Comparison of ENCODE assay signal across 8 cellular contexts in genomic region chrX:13688772-13689518, GRCh38. TPM values are rescaled to one million over a fixed set of nuclear protein-coding genes. Genes with fewer than 3 reads are reported as not detected.
A peak's percentile ranks its signal among the peaks of the same experiment; 100 is the strongest.
DNase-seq lines count a peak whose midpoint lies in the region; ATAC-seq and TF ChIP-seq lines count a peak whose summit lies in the region.

Gene RAB9A, plus strand, starts transcription at chrX:13689128. Its CDS starts 19,619 bp downstream, at chrX:13708747.

- H3K4me3 ChIP-seq in GM12864 (ENCODE audit: low read depth, low read length) (peak within 1 kb of the TSS; percentile 77), right atrium auricular region (peak within 1 kb of the TSS; percentile 69 to 79), rectal smooth muscle tissue (ENCODE audit: low read length) (peak within 1 kb of the TSS; percentile 84), vagina (peak within 1 kb of the TSS; percentile 60 to 74)

- H3K27me3 ChIP-seq in right atrium auricular region (no peaks in the 10 kb centered on the region), rectal smooth muscle tissue (ENCODE audit: control insufficient read depth, insufficient read depth, low read length) (peaks cover 5% of the 10 kb centered on the region), vagina (no peaks in the 10 kb centered on the region)

- H3K36me3 ChIP-seq in right atrium auricular region = no peaks in the 10 kb centered on the region
- H3K36me3 ChIP-seq in rectal smooth muscle tissue (ENCODE audit: control insufficient read depth, insufficient read depth, low read length) = no peaks in the 10 kb centered on the region
- H3K36me3 ChIP-seq in vagina = no peaks in the 10 kb centered on the region

- no peak for DNase-seq in GM12864 (ENCODE audit: low read depth)
- DNase-seq in NCI-H1417 treated with DMSO at 0.1 percent for 48 hours (lab: John Stamatoyannopoulos, UW) = peak; percentile 44
- DNase-seq in T-helper 2 cell = peak; percentile 68 to 79 (median 74)
- peak; percentile 83 for DNase-seq in right atrium auricular region (ENCODE audit: low spot score)
- DNase-seq in vagina (ENCODE audit: extremely low spot score in 2 of 2) = no peak

- TF ChIP-seq CTCF in GM12864 (IDR thresholded peaks at IDR 0.05; ENCODE audit: low read depth, low read length, missing control alignments) = no peak
- TF ChIP-seq CTCF in right atrium auricular region (IDR thresholded peaks at IDR 0.05) = no peak
- no peak for TF ChIP-seq CTCF in vagina (IDR thresholded peaks at IDR 0.05)

- H3K27ac ChIP-seq in angular gyrus (ENCODE audit: low read depth, low read length) (peak within 1 kb of the TSS; percentile 85), right atrium auricular region (peak within 1 kb of the TSS; percentile 90 to 97), rectal smooth muscle tissue (ENCODE audit: low read depth, low read length) (peak within 1 kb of the TSS; percentile 92), vagina (peak within 1 kb of the TSS; percentile 82)

- H3K9me3 ChIP-seq in right atrium auricular region (no peaks in the 10 kb centered on the region), vagina (no peaks in the 10 kb centered on the region)

- TF ChIP-seq POLR2A in vagina (IDR thresholded peaks at IDR 0.05) = peak in 1 of 2 donors; percentile 92

- intact Hi-C loops in vagina (cut with DNase I) = no loop called here

- H3K9ac ChIP-seq in rectal smooth muscle tissue (ENCODE audit: low read length) = peak within 1 kb of the TSS; percentile 25

- H3K4me1 ChIP-seq in right atrium auricular region = peaks cover 0 to 20% of the 10 kb centered on the region in 2 donors
- H3K4me1 ChIP-seq in rectal smooth muscle tissue (ENCODE audit: control insufficient read depth, insufficient read depth, low read length) = peaks cover 4% of the 10 kb centered on the region
- H3K4me1 ChIP-seq in vagina = peaks cover 26% of the 10 kb centered on the region

- ATAC-seq in HG02642 (IDR thresholded peaks at IDR 0.05; ENCODE audit: poor library complexity, unreplicated experiment) = peak; percentile 85

RNA-seq across cellular contexts. Expression of gene RAB9A, which starts in this region (rescaled TPM):
- total RNA-seq in right atrium auricular region (10 to 100 TPM; 25.6 to 26.1 TPM), vagina (15.0 TPM)

Comparison
In these comparisons a context has a peak if more than half of its experiments do, and no peak if none do; other contexts are left out.
1. DNase-seq: peak in NCI-H1417 treated with DMSO at 0.1 percent for 48 hours (single experiment), T-helper 2 cell (5 of 5) and right atrium auricular region (single experiment); none in GM12864 (single experiment) and vagina (0 of 2).
2. Peak in every context shown above with its lines, with median percentiles within 50 percentile points of each other: H3K4me3 ChIP-seq and H3K27ac ChIP-seq.